1 cellular context compared by ENCODE assay signal in the genomic region with DNA sequence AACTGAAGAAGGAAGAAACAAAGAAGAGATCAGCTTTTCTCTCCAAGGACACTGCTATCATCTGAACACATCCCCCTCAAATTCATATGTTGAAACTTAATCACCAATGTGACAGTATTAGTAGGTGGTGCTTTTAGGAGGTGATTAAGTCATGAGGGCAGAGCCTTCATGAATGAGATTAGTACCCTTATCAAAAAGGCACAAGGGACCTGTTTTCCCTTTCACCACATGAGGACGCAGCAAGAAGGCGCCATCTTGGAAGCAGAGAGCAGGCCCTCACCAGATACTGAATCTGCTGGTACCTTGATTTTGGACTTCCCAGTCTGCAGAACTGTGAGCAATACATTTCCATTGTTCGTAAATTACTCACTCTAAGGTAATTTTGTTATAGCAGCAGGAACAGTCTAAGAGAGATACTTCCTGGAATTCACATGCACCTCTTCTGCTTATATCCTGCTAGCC.
TF ChIP-seq lines count a peak whose summit lies in the region.

No MANE protein-coding gene starts in this region.

TF ChIP-seq in K562, 482 proteins besides CTCF, POLR2A, EP300 and RAD21 (continued from another document):
- TF ChIP-seq, protein P1, sequence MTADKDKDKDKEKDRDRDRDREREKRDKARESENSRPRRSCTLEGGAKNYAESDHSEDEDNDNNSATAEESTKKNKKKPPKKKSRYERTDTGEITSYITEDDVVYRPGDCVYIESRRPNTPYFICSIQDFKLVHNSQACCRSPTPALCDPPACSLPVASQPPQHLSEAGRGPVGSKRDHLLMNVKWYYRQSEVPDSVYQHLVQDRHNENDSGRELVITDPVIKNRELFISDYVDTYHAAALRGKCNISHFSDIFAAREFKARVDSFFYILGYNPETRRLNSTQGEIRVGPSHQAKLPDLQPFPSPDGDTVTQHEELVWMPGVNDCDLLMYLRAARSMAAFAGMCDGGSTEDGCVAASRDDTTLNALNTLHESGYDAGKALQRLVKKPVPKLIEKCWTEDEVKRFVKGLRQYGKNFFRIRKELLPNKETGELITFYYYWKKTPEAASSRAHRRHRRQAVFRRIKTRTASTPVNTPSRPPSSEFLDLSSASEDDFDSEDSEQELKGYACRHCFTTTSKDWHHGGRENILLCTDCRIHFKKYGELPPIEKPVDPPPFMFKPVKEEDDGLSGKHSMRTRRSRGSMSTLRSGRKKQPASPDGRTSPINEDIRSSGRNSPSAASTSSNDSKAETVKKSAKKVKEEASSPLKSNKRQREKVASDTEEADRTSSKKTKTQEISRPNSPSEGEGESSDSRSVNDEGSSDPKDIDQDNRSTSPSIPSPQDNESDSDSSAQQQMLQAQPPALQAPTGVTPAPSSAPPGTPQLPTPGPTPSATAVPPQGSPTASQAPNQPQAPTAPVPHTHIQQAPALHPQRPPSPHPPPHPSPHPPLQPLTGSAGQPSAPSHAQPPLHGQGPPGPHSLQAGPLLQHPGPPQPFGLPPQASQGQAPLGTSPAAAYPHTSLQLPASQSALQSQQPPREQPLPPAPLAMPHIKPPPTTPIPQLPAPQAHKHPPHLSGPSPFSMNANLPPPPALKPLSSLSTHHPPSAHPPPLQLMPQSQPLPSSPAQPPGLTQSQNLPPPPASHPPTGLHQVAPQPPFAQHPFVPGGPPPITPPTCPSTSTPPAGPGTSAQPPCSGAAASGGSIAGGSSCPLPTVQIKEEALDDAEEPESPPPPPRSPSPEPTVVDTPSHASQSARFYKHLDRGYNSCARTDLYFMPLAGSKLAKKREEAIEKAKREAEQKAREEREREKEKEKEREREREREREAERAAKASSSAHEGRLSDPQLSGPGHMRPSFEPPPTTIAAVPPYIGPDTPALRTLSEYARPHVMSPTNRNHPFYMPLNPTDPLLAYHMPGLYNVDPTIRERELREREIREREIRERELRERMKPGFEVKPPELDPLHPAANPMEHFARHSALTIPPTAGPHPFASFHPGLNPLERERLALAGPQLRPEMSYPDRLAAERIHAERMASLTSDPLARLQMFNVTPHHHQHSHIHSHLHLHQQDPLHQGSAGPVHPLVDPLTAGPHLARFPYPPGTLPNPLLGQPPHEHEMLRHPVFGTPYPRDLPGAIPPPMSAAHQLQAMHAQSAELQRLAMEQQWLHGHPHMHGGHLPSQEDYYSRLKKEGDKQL (CRISPR knock-in tag; IDR thresholded peaks at IDR 0.05; ENCODE audit: borderline replicate concordance): no peak
- TF ChIP-seq ILK (tag; IDR thresholded peaks at IDR 0.05; ENCODE audit: borderline replicate concordance, low read depth) (no peak), CBFA2T2 (conservative IDR thresholded peaks at IDR 0.05) (peak; percentile 40; the same call in 1 of the 2 replicates), TAL1 (IDR thresholded peaks at IDR 0.05) (no peak), ZNF766 (CRISPR knock-in tag; conservative IDR thresholded peaks at IDR 0.05) (no peak), RBM14 (IDR thresholded peaks at IDR 0.05; ENCODE audit: borderline replicate concordance, insufficient read depth, low read depth, low read length) (no peak), GATA2 (CRISPR knock-in tag; IDR thresholded peaks at IDR 0.05) (no peak), NCOA1 (IDR thresholded peaks at IDR 0.05; ENCODE audit: low read depth) (no peak), POLR3A (IDR thresholded peaks at IDR 0.05; ENCODE audit: borderline replicate concordance, extremely low read depth, insufficient read depth, insufficient read length) (no peak), ZNF561 (CRISPR knock-in tag; conservative IDR thresholded peaks at IDR 0.05) (no peak), RUNX1 (IDR thresholded peaks at IDR 0.05; ENCODE audit: low read depth) (no peak), EZH2 (IDR thresholded peaks at IDR 0.05; ENCODE audit: borderline replicate concordance, low read depth, low read length) (no peak), ERF (CRISPR knock-in tag; IDR thresholded peaks at IDR 0.05) (no peak), MAFK (IDR thresholded peaks at IDR 0.05; ENCODE audit: low read length) (no peak), ZNF12 (CRISPR knock-in tag; IDR thresholded peaks at IDR 0.05) (peak; percentile 97), ASH1L (IDR thresholded peaks at IDR 0.05; ENCODE audit: borderline replicate concordance, low read depth, partially characterized antibody) (no peak), CBX3 (IDR thresholded peaks at IDR 0.05; ENCODE audit: borderline replicate concordance in 1 of 2, low read length in 2 of 2) (peak in 1 of 2 experiments; percentile 71; a peak in 1 of 3 replicates), MXI1 (IDR thresholded peaks at IDR 0.05; ENCODE audit: low read depth, low read length) (no peak), CC2D1A (IDR thresholded peaks at IDR 0.05) (no peak)
- TF ChIP-seq, protein P2, sequence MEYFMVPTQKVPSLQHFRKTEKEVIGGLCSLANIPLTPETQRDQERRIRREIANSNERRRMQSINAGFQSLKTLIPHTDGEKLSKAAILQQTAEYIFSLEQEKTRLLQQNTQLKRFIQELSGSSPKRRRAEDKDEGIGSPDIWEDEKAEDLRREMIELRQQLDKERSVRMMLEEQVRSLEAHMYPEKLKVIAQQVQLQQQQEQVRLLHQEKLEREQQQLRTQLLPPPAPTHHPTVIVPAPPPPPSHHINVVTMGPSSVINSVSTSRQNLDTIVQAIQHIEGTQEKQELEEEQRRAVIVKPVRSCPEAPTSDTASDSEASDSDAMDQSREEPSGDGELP (CRISPR knock-in tag; IDR thresholded peaks at IDR 0.05; ENCODE audit: borderline replicate concordance): no peak
- TF ChIP-seq, protein P3, sequence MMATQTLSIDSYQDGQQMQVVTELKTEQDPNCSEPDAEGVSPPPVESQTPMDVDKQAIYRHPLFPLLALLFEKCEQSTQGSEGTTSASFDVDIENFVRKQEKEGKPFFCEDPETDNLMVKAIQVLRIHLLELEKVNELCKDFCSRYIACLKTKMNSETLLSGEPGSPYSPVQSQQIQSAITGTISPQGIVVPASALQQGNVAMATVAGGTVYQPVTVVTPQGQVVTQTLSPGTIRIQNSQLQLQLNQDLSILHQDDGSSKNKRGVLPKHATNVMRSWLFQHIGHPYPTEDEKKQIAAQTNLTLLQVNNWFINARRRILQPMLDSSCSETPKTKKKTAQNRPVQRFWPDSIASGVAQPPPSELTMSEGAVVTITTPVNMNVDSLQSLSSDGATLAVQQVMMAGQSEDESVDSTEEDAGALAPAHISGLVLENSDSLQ (IDR thresholded peaks at IDR 0.05): no peak
- TF ChIP-seq, protein P4, sequence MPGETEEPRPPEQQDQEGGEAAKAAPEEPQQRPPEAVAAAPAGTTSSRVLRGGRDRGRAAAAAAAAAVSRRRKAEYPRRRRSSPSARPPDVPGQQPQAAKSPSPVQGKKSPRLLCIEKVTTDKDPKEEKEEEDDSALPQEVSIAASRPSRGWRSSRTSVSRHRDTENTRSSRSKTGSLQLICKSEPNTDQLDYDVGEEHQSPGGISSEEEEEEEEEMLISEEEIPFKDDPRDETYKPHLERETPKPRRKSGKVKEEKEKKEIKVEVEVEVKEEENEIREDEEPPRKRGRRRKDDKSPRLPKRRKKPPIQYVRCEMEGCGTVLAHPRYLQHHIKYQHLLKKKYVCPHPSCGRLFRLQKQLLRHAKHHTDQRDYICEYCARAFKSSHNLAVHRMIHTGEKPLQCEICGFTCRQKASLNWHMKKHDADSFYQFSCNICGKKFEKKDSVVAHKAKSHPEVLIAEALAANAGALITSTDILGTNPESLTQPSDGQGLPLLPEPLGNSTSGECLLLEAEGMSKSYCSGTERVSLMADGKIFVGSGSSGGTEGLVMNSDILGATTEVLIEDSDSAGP (CRISPR knock-in tag; IDR thresholded peaks at IDR 0.05): no peak
- TF ChIP-seq, protein P5, sequence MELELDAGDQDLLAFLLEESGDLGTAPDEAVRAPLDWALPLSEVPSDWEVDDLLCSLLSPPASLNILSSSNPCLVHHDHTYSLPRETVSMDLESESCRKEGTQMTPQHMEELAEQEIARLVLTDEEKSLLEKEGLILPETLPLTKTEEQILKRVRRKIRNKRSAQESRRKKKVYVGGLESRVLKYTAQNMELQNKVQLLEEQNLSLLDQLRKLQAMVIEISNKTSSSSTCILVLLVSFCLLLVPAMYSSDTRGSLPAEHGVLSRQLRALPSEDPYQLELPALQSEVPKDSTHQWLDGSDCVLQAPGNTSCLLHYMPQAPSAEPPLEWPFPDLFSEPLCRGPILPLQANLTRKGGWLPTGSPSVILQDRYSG (tag; conservative IDR thresholded peaks at IDR 0.05; ENCODE audit: low read depth): 0 out of 2 replicates have a peak, but pooled peaks have one; percentile 49
